In the genomic region with DNA sequence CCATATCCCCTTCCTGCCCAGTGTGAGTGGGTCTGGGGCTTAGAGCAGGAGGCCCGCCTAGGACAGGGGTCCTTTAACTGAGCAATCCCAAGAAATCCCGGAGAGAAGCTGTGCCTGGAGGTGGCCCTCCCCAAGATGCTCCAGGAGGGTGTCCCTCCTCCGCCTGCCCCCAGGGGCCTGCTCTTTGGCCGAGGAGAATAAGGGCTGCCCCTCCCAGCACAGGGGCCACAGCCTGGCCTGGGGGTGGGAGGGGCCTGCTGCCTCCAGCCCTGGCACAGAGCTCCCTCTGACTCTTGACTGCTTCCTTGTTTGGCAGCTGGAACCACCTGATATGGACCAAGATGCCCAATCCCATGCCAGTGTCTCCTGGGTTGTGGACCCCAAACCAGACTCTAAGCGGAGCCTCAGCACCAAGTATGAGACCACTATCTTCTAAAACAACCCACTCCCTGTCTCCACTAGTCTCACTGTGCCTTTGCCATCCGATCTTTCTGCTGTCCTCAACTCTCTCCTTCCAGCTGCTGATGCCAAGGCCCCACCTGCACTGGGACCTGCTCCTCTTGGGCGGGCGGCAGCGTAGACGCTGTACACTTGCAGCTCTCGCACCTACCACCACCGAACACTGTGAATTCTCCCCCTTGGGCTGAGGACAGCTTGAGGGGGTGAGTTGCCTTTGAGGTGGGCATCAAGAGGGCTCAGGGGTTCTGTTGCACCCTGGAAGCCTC, we compare ENCODE assay signal across 26 cellular contexts. TPM values are rescaled to one million over a fixed set of nuclear protein-coding genes. Genes with fewer than 3 reads are reported as not detected.
DNase-seq lines count a peak whose midpoint lies in the region; ATAC-seq and TF ChIP-seq lines count a peak whose summit lies in the region.
"Had no signal": no experiment of that assay in that cellular context is flagged by ENCODE, and none has a peak within 500 bp of the region (broad histone marks: within the 10 kb centered on the region; RNA-seq: fewer than 3 reads in every experiment).

No MANE protein-coding gene starts in this region.

- H2BK120ac ChIP-seq in neuronal stem cell (ENCODE audit: low read depth, low read length): no peak overlapping the region

- no peak overlapping the region for H2AFZ ChIP-seq in neuronal stem cell (ENCODE audit: low read length)

- no peak overlapping the region for H2AK5ac ChIP-seq in neuronal stem cell (ENCODE audit: low read depth, low read length)

- H3K79me1 ChIP-seq in neuronal stem cell (ENCODE audit: low read depth, low read length): peaks cover 3% of the 10 kb centered on the region

- no peak overlapping the region for H3K4ac ChIP-seq in neuronal stem cell (ENCODE audit: low read length)

- H3K27me3 ChIP-seq in neuronal stem cell (ENCODE audit: control insufficient read depth in 3 of 3, insufficient read depth in 3 of 3, low read depth in 1 of 3, low read length in 3 of 3) (no peaks in the 10 kb centered on the region), A673 (replicated peaks; ENCODE audit: insufficient read depth, low read depth, low read length, poor library complexity) (no peaks in the 10 kb centered on the region)
- H3K27me3 ChIP-seq: ovary, SJSA1, stomach, uterus had no signal

- no peak overlapping the region for H3K4me3 ChIP-seq in neuronal stem cell (ENCODE audit: low read length in 2 of 2)
- no peak overlapping the region for H3K4me3 ChIP-seq in A673 (ENCODE audit: low read depth, low read length, poor library complexity, severe bottlenecking)
- H3K4me3 ChIP-seq: ovary, SJSA1, stomach, uterus had no signal

- no peaks in the 10 kb centered on the region for H3K9me3 Mint-ChIP-seq in effector memory CD8-positive, alpha-beta T cell
- H3K9me3 Mint-ChIP-seq: activated naive CD8-positive, alpha-beta T cell treated with anti-CD3 and anti-CD28 coated beads, Interleukin-2, amount 50 U/mL, for 24 hours; CD4-positive, CD25-positive, alpha-beta regulatory T cell; HFFc6 had no signal

- no peak overlapping the region for H2BK12ac ChIP-seq in neuronal stem cell (ENCODE audit: low read length)

- CTCF ChIA-PET in A673 (lab: Charles Lee): no interaction called here

- H3K4me2 ChIP-seq in neuronal stem cell (ENCODE audit: insufficient read depth, low read length, poor library complexity, severe bottlenecking): no peak overlapping the region

- peak overlapping the region; percentile 76 for H3K14ac ChIP-seq in neuronal stem cell (ENCODE audit: low read length)

- H3K4me1 Mint-ChIP-seq in effector memory CD8-positive, alpha-beta T cell (ENCODE audit: low read depth in 2 of 2): no peaks in the 10 kb centered on the region
- H3K4me1 Mint-ChIP-seq: activated naive CD8-positive, alpha-beta T cell treated with anti-CD3 and anti-CD28 coated beads, Interleukin-2, amount 50 U/mL, for 24 hours; CD4-positive, CD25-positive, alpha-beta regulatory T cell had no signal

- no peak overlapping the region for H3K27ac ChIP-seq in neuronal stem cell (replicated peaks; ENCODE audit: low read length)
- no peak overlapping the region for H3K27ac ChIP-seq in A673 (ENCODE audit: low read depth, low read length, poor library complexity, severe bottlenecking)
- H3K27ac ChIP-seq: ovary, SJSA1, uterus had no signal

- peak overlapping the region; percentile 41 for H2BK5ac ChIP-seq in neuronal stem cell (ENCODE audit: low read length)

- intact Hi-C loops in Right ventricle myocardium inferior (cut with DNase I) (no loop called here), cardiac septum (cut with DNase I) (no loop called here), A673 (cut with micrococcal nuclease; ENCODE audit: unreplicated experiment) (no loop called here)

- no peak overlapping the region for H4K91ac ChIP-seq in neuronal stem cell (ENCODE audit: low read depth, low read length, poor library complexity)

- H3K36me3 ChIP-seq in neuronal stem cell (replicated peaks in 1 of 2; ENCODE audit: control insufficient read depth in 2 of 2, insufficient read depth in 2 of 2, low read length in 2 of 2) (peaks cover 20 to 65% of the 10 kb centered on the region in 2 donors), A673 (ENCODE audit: insufficient read depth, low read length, poor library complexity, severe bottlenecking) (peaks cover 9% of the 10 kb centered on the region)
- H3K36me3 ChIP-seq: ovary, uterus had no signal

- H3K9ac ChIP-seq in neuronal stem cell (ENCODE audit: low read depth, low read length, poor library complexity): no peak overlapping the region

- H3K4me1 ChIP-seq in neuronal stem cell (ENCODE audit: control insufficient read depth in 2 of 2, insufficient read depth in 1 of 2, low read depth in 1 of 2, low read length in 2 of 2) (peaks cover 0 to 8% of the 10 kb centered on the region in 2 donors), A673 (ENCODE audit: insufficient read depth, low read length, poor library complexity, severe bottlenecking) (no peaks in the 10 kb centered on the region)
- H3K4me1 ChIP-seq: uterus had no signal

- ATAC-seq in Right ventricle myocardium inferior (peak; percentile 9), GM21786 (IDR thresholded peaks at IDR 0.05; ENCODE audit: unreplicated experiment) (no peak), GM21528 (IDR thresholded peaks at IDR 0.05; ENCODE audit: low FRiP score, unreplicated experiment) (no peak)
- ATAC-seq in effector memory CD8-positive, alpha-beta T cell (replicated peaks): no peak
- ATAC-seq: activated CD8-positive, alpha-beta T cell treated with anti-CD3 and anti-CD28 coated beads, Interleukin-2, amount 10 ng/mL, durations not matched to agents 7 days and 5 days; activated naive CD8-positive, alpha-beta T cell treated with anti-CD3 and anti-CD28 coated beads, Interleukin-2, amount 50 U/mL, for 24 hours had no signal

- BruUV-seq in A673 (replicated peaks; lab: Mats Ljungman, UMichigan): no TSS peak

- no peak for TF ChIP-seq CTCF in A673 (conservative IDR thresholded peaks at IDR 0.05; ENCODE audit: low read depth, low read length)

- H2BK15ac ChIP-seq in neuronal stem cell (ENCODE audit: low read length): no peak overlapping the region

- H3K23ac ChIP-seq in neuronal stem cell (ENCODE audit: low read depth, low read length, poor library complexity): no peak overlapping the region

- peak overlapping the region; percentile 47 to 67 for H3K27ac Mint-ChIP-seq in effector memory CD8-positive, alpha-beta T cell
- H3K27ac Mint-ChIP-seq: activated CD8-positive, alpha-beta T cell treated with anti-CD3 and anti-CD28 coated beads, Interleukin-2, amount 10 ng/mL, durations not matched to agents 7 days and 5 days; activated naive CD8-positive, alpha-beta T cell treated with anti-CD3 and anti-CD28 coated beads, Interleukin-2, amount 50 U/mL, for 24 hours; CD4-positive, CD25-positive, alpha-beta regulatory T cell; HFFc6 had no signal

- H3K36me3 Mint-ChIP-seq in effector memory CD8-positive, alpha-beta T cell (ENCODE audit: insufficient read depth): peaks cover 27% of the 10 kb centered on the region

- POLR2A ChIA-PET in A673 (lab: Charles Lee; ENCODE audit: low non-redundant PET): no interaction called here

- no peak for DNase-seq in Right ventricle myocardium inferior (ENCODE audit: missing footprints)
- no peak for DNase-seq in cardiac septum (ENCODE audit: low spot score)
- no peak for DNase-seq in effector memory CD8-positive, alpha-beta T cell
- DNase-seq in neuronal stem cell (ENCODE audit: low spot score): no peak
- no peak for DNase-seq in A673 (ENCODE audit: low spot score)
- DNase-seq in GM19240 (ENCODE audit: insufficient read length, low spot score): no peak
- DNase-seq: activated CD4-positive, CD25-positive, alpha-beta regulatory T cell; activated CD8-positive, alpha-beta T cell treated with anti-CD3 and anti-CD28 coated beads, Interleukin-2, amount 10 ng/mL, durations not matched to agents 7 days and 5 days; activated naive CD8-positive, alpha-beta T cell treated with anti-CD3 and anti-CD28 coated beads, Interleukin-2, amount 50 U/mL, for 24 hours; CD4-positive, CD25-positive, alpha-beta regulatory T cell; DMS153; erythroblast; GDM1; HFFc6; MM.1S; NCI-H1694; NCI-H2227 treated with DMSO at 0.1 percent for 48 hours; NCI-H774; OCI-M1; stimulated activated CD4-positive, alpha-beta T cell treated with anti-CD3 and anti-CD28 coated beads, Interleukin-2, amount 100 ng/mL, for 24 hours; stomach had no signal

- H3K18ac ChIP-seq in neuronal stem cell (ENCODE audit: low read length): no peak overlapping the region

- H3K9me3 ChIP-seq in neuronal stem cell (replicated peaks in 1 of 2; ENCODE audit: control insufficient read depth in 2 of 2, insufficient read depth in 1 of 2, low read depth in 1 of 2, low read length in 2 of 2) (no peaks in the 10 kb centered on the region), A673 (ENCODE audit: low read depth, low read length, poor library complexity, severe bottlenecking) (no peaks in the 10 kb centered on the region)
- H3K9me3 ChIP-seq: ovary, SJSA1, stomach, uterus had no signal

- H4K8ac ChIP-seq in neuronal stem cell (ENCODE audit: low read depth, low read length): no peak overlapping the region

- H3K27me3 Mint-ChIP-seq in effector memory CD8-positive, alpha-beta T cell: no peaks in the 10 kb centered on the region
- H3K27me3 Mint-ChIP-seq: activated naive CD8-positive, alpha-beta T cell treated with anti-CD3 and anti-CD28 coated beads, Interleukin-2, amount 50 U/mL, for 24 hours had no signal

- H3K4me3 Mint-ChIP-seq in effector memory CD8-positive, alpha-beta T cell: no peak overlapping the region
- H3K4me3 Mint-ChIP-seq: activated CD8-positive, alpha-beta T cell treated with anti-CD3 and anti-CD28 coated beads, Interleukin-2, amount 10 ng/mL, durations not matched to agents 7 days and 5 days; activated naive CD8-positive, alpha-beta T cell treated with anti-CD3 and anti-CD28 coated beads, Interleukin-2, amount 50 U/mL, for 24 hours; CD4-positive, CD25-positive, alpha-beta regulatory T cell; HFFc6 had no signal

- no CpG with 5 or more reads among the region's 12 CpGs for WGBS in neuronal stem cell (ENCODE audit: extremely low coverage in 2 of 2, insufficient read length in 2 of 2, insufficient replicate concordance in 1 of 2), 2 donors

RNA-seq across cellular contexts. Expression of a gene that starts 54.3 kb away (rescaled TPM):
- total RNA-seq in Right ventricle myocardium inferior (not detected), cardiac septum (not detected), A673 (2021) (not detected in 2 replicates)
- polyA plus RNA-seq in neuronal stem cell (2013, experiment 1 of 2): 0.47 TPM
- 0.40 TPM for polyA plus RNA-seq in neuronal stem cell (2013, experiment 2 of 2)
- total RNA-seq: activated CD8-positive, alpha-beta T cell treated with anti-CD3 and anti-CD28 coated beads, Interleukin-2, amount 10 ng/mL, durations not matched to agents 7 days and 5 days; CD4-positive, CD25-positive, alpha-beta regulatory T cell had no signal
- polyA plus RNA-seq: CD4-positive, CD25-positive, alpha-beta regulatory T cell had no signal
